ENCODE assay signal across 14 cellular contexts in the genomic region with DNA sequence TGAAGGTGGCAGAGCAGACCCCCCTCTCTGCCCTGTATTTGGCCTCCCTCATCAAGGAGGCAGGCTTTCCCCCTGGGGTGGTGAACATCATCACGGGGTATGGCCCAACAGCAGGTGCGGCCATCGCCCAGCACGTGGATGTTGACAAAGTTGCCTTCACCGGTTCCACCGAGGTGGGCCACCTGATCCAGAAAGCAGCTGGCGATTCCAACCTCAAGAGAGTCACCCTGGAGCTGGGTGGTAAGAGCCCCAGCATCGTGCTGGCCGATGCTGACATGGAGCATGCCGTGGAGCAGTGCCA. TPM values are rescaled to one million over a fixed set of nuclear protein-coding genes. Genes with fewer than 3 reads are reported as not detected.
DNase-seq lines count a peak whose midpoint lies in the region; ATAC-seq and TF ChIP-seq lines count a peak whose summit lies in the region.
"Had no signal": no experiment of that assay in that cellular context is flagged by ENCODE, and none has a peak within 500 bp of the region (broad histone marks: within the 10 kb centered on the region; RNA-seq: fewer than 3 reads in every experiment).

No MANE protein-coding gene starts in this region.

- H3K4me2 ChIP-seq in hepatocyte = no peak overlapping the region

- H3K9me2 ChIP-seq in hepatocyte (replicated peaks; ENCODE audit: insufficient read depth) = no peaks in the 10 kb centered on the region

- H3K4me1 ChIP-seq in gastroesophageal sphincter (peaks cover 0 to 60% (median 0%) of the 10 kb centered on the region in 3 donors), sigmoid colon (peaks cover 0 to 75% (median 35%) of the 10 kb centered on the region in 4 donors), thyroid gland (peaks cover 24 to 44% of the 10 kb centered on the region in 2 donors), hepatocyte (ENCODE audit: insufficient read depth) (peaks cover 8% of the 10 kb centered on the region)

- H3K4me3 ChIP-seq in coronary artery (peak overlapping the region; percentile 76), gastroesophageal sphincter (no peak overlapping the region), sigmoid colon (no peak overlapping the region), thyroid gland (replicated peaks in 1 of 3) (no peak overlapping the region), hepatocyte (no peak overlapping the region)

- no peak for TF ChIP-seq POLR2A in gastroesophageal sphincter (IDR thresholded peaks at IDR 0.05)
- TF ChIP-seq POLR2A in sigmoid colon (IDR thresholded peaks at IDR 0.05) = no peak
- no peak for TF ChIP-seq POLR2A in thyroid gland (IDR thresholded peaks at IDR 0.05)

- WGBS in gastroesophageal sphincter (ENCODE audit: low coverage in 1 of 2), 2 donors = 100% methylated on average over 3 of the region's 10 CpGs; no CpG with 5 or more reads in 1 of the 2 donors
- WGBS in sigmoid colon, 2 donors = 82 to 86% methylated on average over 10 of the region's 10 CpGs
- whole genome bisulfite sequencing in thyroid gland, 2 donors = 89% methylated on average over 10 of the region's 10 CpGs
- 85% methylated on average over 10 of the region's 10 CpGs for WGBS in hepatocyte (ENCODE audit: low lambda C conversion rate, missing lambda C conversion rate)

- H3K27ac ChIP-seq in coronary artery (peak overlapping the region in 1 of 2 donors; percentile 90), gastroesophageal sphincter (peak overlapping the region in 3 of 4 donors; percentile 35 to 93 (median 90)), sigmoid colon (peak overlapping the region in 3 of 4 donors; percentile 34 to 97 (median 46)), thyroid gland (peak overlapping the region in 2 of 3 donors; percentile 26 to 63), hepatocyte (no peak overlapping the region)
- H3K27ac ChIP-seq: C4-2B, HL-60 had no signal

- no peak for TF ChIP-seq CTCF in coronary artery (IDR thresholded peaks at IDR 0.05)
- TF ChIP-seq CTCF in gastroesophageal sphincter (IDR thresholded peaks at IDR 0.05) = no peak
- TF ChIP-seq CTCF in sigmoid colon (IDR thresholded peaks at IDR 0.05) = no peak
- TF ChIP-seq CTCF in thyroid gland (IDR thresholded peaks at IDR 0.05) = no peak
- TF ChIP-seq CTCF in hepatocyte (IDR thresholded peaks at IDR 0.05; ENCODE audit: poor library complexity) = no peak

- H2AFZ ChIP-seq in hepatocyte = no peak overlapping the region

- H3K79me2 ChIP-seq in hepatocyte = peaks cover 23% of the 10 kb centered on the region

- intact Hi-C loops in sigmoid colon (cut with DNase I) = loop anchor here (10.0 kb wide), 4 partner anchors 332 to 1822 kb away; partner anchors contain the start of genes MELK, POLR1E, SHB and TOMM5
- intact Hi-C loops in thyroid gland (cut with DNase I) = no loop called here

- no peak for ATAC-seq in gastroesophageal sphincter
- no peak for ATAC-seq in HG03378 (IDR thresholded peaks at IDR 0.05; ENCODE audit: unreplicated experiment)

- peaks cover 0 to 44% of the 10 kb centered on the region in 2 donors for H3K36me3 ChIP-seq in gastroesophageal sphincter
- H3K36me3 ChIP-seq in sigmoid colon = peaks cover 12 to 39% (median 19%) of the 10 kb centered on the region in 4 donors
- peaks cover 0 to 6% of the 10 kb centered on the region in 2 donors for H3K36me3 ChIP-seq in thyroid gland
- no peaks in the 10 kb centered on the region for H3K36me3 ChIP-seq in hepatocyte (replicated peaks; ENCODE audit: insufficient read depth, low read depth)

- no peaks in the 10 kb centered on the region for H3K27me3 ChIP-seq in gastroesophageal sphincter
- no peaks in the 10 kb centered on the region for H3K27me3 ChIP-seq in sigmoid colon
- H3K27me3 ChIP-seq in thyroid gland = no peaks in the 10 kb centered on the region
- H3K27me3 ChIP-seq in hepatocyte = no peaks in the 10 kb centered on the region

- no peak for DNase-seq in coronary artery (ENCODE audit: low spot score)
- no peak for DNase-seq in sigmoid colon
- DNase-seq in thyroid gland = no peak
- no peak for DNase-seq in hepatocyte (ENCODE audit: low spot score)
- DNase-seq in putamen (ENCODE audit: low spot score) = no peak
- DNase-seq: AML-193; Caco-2; CD4-positive, alpha-beta T cell; H9; IMR-90 had no signal

- no peak for TF ChIP-seq EP300 in gastroesophageal sphincter (IDR thresholded peaks at IDR 0.05)
- no peak for TF ChIP-seq EP300 in sigmoid colon (IDR thresholded peaks at IDR 0.05)

- no peaks in the 10 kb centered on the region for H3K9me3 ChIP-seq in gastroesophageal sphincter
- H3K9me3 ChIP-seq in sigmoid colon = no peaks in the 10 kb centered on the region
- H3K9me3 ChIP-seq in thyroid gland = no peaks in the 10 kb centered on the region
- H3K9me3 ChIP-seq in hepatocyte (ENCODE audit: low read depth) = no peaks in the 10 kb centered on the region
- H3K9me3 ChIP-seq: Caco-2 had no signal

- H4K20me1 ChIP-seq in hepatocyte (ENCODE audit: insufficient read depth, poor library complexity, severe bottlenecking) = no peaks in the 10 kb centered on the region

RNA-seq across cellular contexts. Expression of gene ALDH1B1, which starts 3.8 kb away (rescaled TPM):
- total RNA-seq in gastroesophageal sphincter = 100 to 1,000 TPM; 130 to 432 (median 156) TPM
- total RNA-seq in sigmoid colon = 100 to 1,000 TPM in 2 of 4 donors, 10 to 100 TPM in 2; 35.7 to 162 (median 101) TPM
- polyA plus RNA-seq in sigmoid colon = 10 to 100 TPM; 19.2 to 45.0 (median 24.0) TPM
- total RNA-seq in thyroid gland = 10 to 100 TPM; 11.3 to 33.9 (median 22.8) TPM
- 40.5 and 45.8 TPM in 2 replicates for total RNA-seq in hepatocyte
- 21.5 and 30.9 TPM in 2 replicates for polyA plus RNA-seq in hepatocyte

RNA-seq across cellular contexts. Expression of gene IGFBPL1, which starts 27.9 kb away (rescaled TPM):
- total RNA-seq in gastroesophageal sphincter = 1 to 10 TPM; 1.6 to 3.2 (median 2.5) TPM
- total RNA-seq in sigmoid colon = 1 to 10 TPM in 2 of 4 donors, under 1 TPM in 1, not detected in 1; 0.36 to 2.2 (median 1.4) TPM
- under 1 TPM in 1 of 3 donors, not detected in 2; 0.23 TPM for polyA plus RNA-seq in sigmoid colon
- total RNA-seq in thyroid gland = 100 to 1,000 TPM in 1 of 4 donors, 10 to 100 TPM in 3; 20.3 to 116 (median 29.1) TPM
- total RNA-seq in hepatocyte = 4.0 and 9.8 TPM in 2 replicates
- polyA plus RNA-seq in hepatocyte = 2.5 and 6.4 TPM in 2 replicates
- total RNA-seq: CD4-positive, alpha-beta T cell; IMR-90 had no signal
- polyA plus RNA-seq: IMR-90 had no signal
